ENCODE assay signal across 28 cellular contexts in the genomic region with DNA sequence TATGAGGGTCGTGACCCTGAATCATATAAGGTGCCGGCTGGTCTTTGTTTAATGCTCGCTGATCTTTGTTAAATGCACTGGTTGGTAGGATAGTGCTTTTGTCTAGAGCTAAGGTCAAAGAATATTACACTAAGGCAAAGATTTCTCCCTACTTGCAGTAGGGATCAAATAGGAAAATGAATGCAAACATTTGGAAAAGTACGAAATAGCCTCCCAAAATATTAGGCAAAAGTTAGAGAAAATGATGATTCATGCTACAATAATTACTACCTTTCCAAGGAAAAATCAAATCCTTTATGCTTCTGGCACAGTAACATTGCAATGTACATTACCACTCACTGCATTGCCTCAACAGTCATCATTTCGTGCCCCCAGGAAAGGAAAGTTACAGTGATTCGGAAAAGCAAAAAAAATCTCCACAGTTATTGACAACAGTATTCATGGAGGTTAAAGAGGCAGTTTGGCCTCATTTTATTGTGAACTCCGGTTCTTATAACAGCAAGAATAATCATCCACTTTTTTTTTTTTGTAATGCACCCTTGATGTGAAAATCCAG.
A peak's percentile ranks its signal among the peaks of the same experiment; 100 is the strongest.
DNase-seq lines count a peak whose midpoint lies in the region; ATAC-seq, FAIRE-seq and TF ChIP-seq lines count a peak whose summit lies in the region.
"Had no signal": no experiment of that assay in that cellular context is flagged by ENCODE, and none has a peak within 500 bp of the region (broad histone marks: within the 10 kb centered on the region; RNA-seq: fewer than 3 reads in every experiment).

No MANE protein-coding gene starts in this region.

- H3K4me2 ChIP-seq in BLaER1: peak overlapping the region; percentile 68

- no peak for TF ChIP-seq POLR2A in GM12891 (IDR thresholded peaks at IDR 0.05; ENCODE audit: low read depth, low read length)

- peaks cover 32% of the 10 kb centered on the region for H3K4me1 Mint-ChIP-seq in nephron progenitor cell

- H3K36me3 ChIP-seq in BLaER1: no peaks in the 10 kb centered on the region
- H3K36me3 ChIP-seq: BE2C, Peyer's patch, prostate gland, sigmoid colon, tibial artery had no signal

- ATAC-seq in HG03354 (IDR thresholded peaks at IDR 0.05; ENCODE audit: poor library complexity, severe bottlenecking, unreplicated experiment): no peak
- ATAC-seq: activated CD8-positive, alpha-beta memory T cell treated with anti-CD3 and anti-CD28 coated beads, Interleukin-2, amount 10 ng/mL, durations not matched to agents 7 days and 5 days; activated T-cell treated with anti-CD3 and anti-CD28 coated beads, Interleukin-2, amount 50 U/mL, for 4 hours had no signal

- peaks cover 6% of the 10 kb centered on the region for H3K9me3 Mint-ChIP-seq in nephron progenitor cell
- H3K9me3 Mint-ChIP-seq: activated T-cell treated with anti-CD3 and anti-CD28 coated beads, Interleukin-2, amount 50 U/mL, for 4 hours; dendritic cell treated with granulocyte-macrophage colony-stimulating factor and Interleukin-4, amounts not matched to agents 40 ng/mL and 50 ng/mL, for 4 days had no signal

- H3K27me3 ChIP-seq in BLaER1: no peaks in the 10 kb centered on the region
- H3K27me3 ChIP-seq: BE2C, Peyer's patch, sigmoid colon, tibial artery had no signal

- no peaks in the 10 kb centered on the region for H3K36me3 Mint-ChIP-seq in nephron progenitor cell (ENCODE audit: low read depth)

- H3K4me1 ChIP-seq in BLaER1: peaks cover 54% of the 10 kb centered on the region
- H3K4me1 ChIP-seq: BE2C, prostate gland, sigmoid colon had no signal

- no peak overlapping the region for H3K27ac ChIP-seq in BLaER1
- H3K27ac ChIP-seq in RWPE1: no peak overlapping the region
- H3K27ac ChIP-seq: HL-60, prostate gland, sigmoid colon, tibial artery had no signal

- FAIRE-seq in GM12891 (lab: Jason Lieb, UNC): no peak

- TF ChIP-seq CTCF in RWPE1 (conservative IDR thresholded peaks at IDR 0.05; ENCODE audit: low read depth): no peak
- TF ChIP-seq CTCF in nephron progenitor cell (IDR thresholded peaks at IDR 0.05): no peak

- intact Hi-C loops in posterior cingulate gyrus (cut with DNase I): no loop called here

- no peaks in the 10 kb centered on the region for H4K20me1 ChIP-seq in BLaER1

- DNase-seq in ELR (ENCODE audit: low read depth) (peak; percentile 24), RWPE1 (ENCODE audit: low spot score) (peak; percentile 34), nephron progenitor cell (no peak), posterior cingulate gyrus (no peak), GM12891 (ENCODE audit: insufficient read length, low spot score) (no peak), RPMI8226 (no peak)
- DNase-seq: ACHN; activated CD4-positive, alpha-beta T cell treated with anti-CD3 and anti-CD28 coated beads, Interleukin-2, amount 50 U/mL, for 4 hours; activated CD8-positive, alpha-beta memory T cell treated with anti-CD3 and anti-CD28 coated beads, Interleukin-2, amount 10 ng/mL, durations not matched to agents 7 days and 5 days; activated gamma-delta T cell; activated T-cell treated with anti-CD3 and anti-CD28 coated beads, Interleukin-2, amount 50 U/mL, for 4 hours; BE2C; erythroblast; GDM1; MM.1S; NCI-H1417; NCI-H2029 treated with DMSO at 0.1 percent for 48 hours; NCI-H226; NCI-H526 treated with DMSO at 0.1 percent for 48 hours; Peyer's patch; sigmoid colon; stimulated activated CD4-positive, alpha-beta T cell treated with anti-CD3 and anti-CD28 coated beads, Interleukin-4, amount 100 ng/mL, for 1 hour; tibial artery had no signal

- no peaks in the 10 kb centered on the region for H3K9me3 ChIP-seq in BLaER1
- H3K9me3 ChIP-seq: BE2C, Peyer's patch, prostate gland, sigmoid colon, tibial artery had no signal

- H3K4me3 Mint-ChIP-seq in nephron progenitor cell: no peak overlapping the region
- H3K4me3 Mint-ChIP-seq: activated CD8-positive, alpha-beta memory T cell treated with anti-CD3 and anti-CD28 coated beads, Interleukin-2, amount 10 ng/mL, durations not matched to agents 7 days and 5 days; activated T-cell treated with anti-CD3 and anti-CD28 coated beads, Interleukin-2, amount 50 U/mL, for 4 hours; dendritic cell treated with granulocyte-macrophage colony-stimulating factor and Interleukin-4, amounts not matched to agents 40 ng/mL and 50 ng/mL, for 4 days had no signal

- CTCF ChIA-PET in RWPE1 (lab: Yijun Ruan, JAX): no interaction called here

- POLR2A ChIA-PET in RWPE1 (lab: Yijun Ruan, JAX; ENCODE audit: low non-redundant PET): interaction anchor here (1.0 kb wide), 1 partner anchor 15 kb away, joined by 7 read pairs; no protein-coding TSS in a partner anchor

- peak overlapping the region; percentile 18 for H3K27ac Mint-ChIP-seq in nephron progenitor cell
- H3K27ac Mint-ChIP-seq: activated CD8-positive, alpha-beta memory T cell treated with anti-CD3 and anti-CD28 coated beads, Interleukin-2, amount 10 ng/mL, durations not matched to agents 7 days and 5 days had no signal

- peaks cover 7% of the 10 kb centered on the region for H3K27me3 Mint-ChIP-seq in nephron progenitor cell (ENCODE audit: low read depth, poor library complexity)
- H3K27me3 Mint-ChIP-seq: activated CD8-positive, alpha-beta memory T cell treated with anti-CD3 and anti-CD28 coated beads, Interleukin-2, amount 10 ng/mL, durations not matched to agents 7 days and 5 days; dendritic cell treated with granulocyte-macrophage colony-stimulating factor and Interleukin-4, amounts not matched to agents 40 ng/mL and 50 ng/mL, for 4 days had no signal

- no peak overlapping the region for H3K4me3 ChIP-seq in BLaER1
- H3K4me3 ChIP-seq: Peyer's patch, prostate gland, sigmoid colon, tibial artery had no signal

- H3K9ac ChIP-seq in BLaER1: no peak overlapping the region

TF ChIP-seq in GM12891, 5 proteins besides CTCF, POLR2A, EP300 and RAD21:
- no peak for TF ChIP-seq SPI1 (IDR thresholded peaks at IDR 0.05; ENCODE audit: low read depth, low read length)
- no peak for TF ChIP-seq PAX5 (IDR thresholded peaks at IDR 0.05; ENCODE audit: insufficient read depth, low read length, severe bottlenecking)
- no peak for TF ChIP-seq POLR2AphosphoS5 (IDR thresholded peaks at IDR 0.05; ENCODE audit: low read depth, low read length)
- no peak for TF ChIP-seq POU2F2 (IDR thresholded peaks at IDR 0.05; ENCODE audit: low read depth, low read length)
- TF ChIP-seq TAF1 (IDR thresholded peaks at IDR 0.05; ENCODE audit: low read depth, low read length): no peak

Comparison
In these comparisons a context has a peak if more than half of its experiments do, and no peak if none do; other contexts are left out.
1. DNase-seq: peak in ELR (single experiment) and RWPE1 (single experiment); none in nephron progenitor cell (single experiment), posterior cingulate gyrus (0 of 10), GM12891 (single experiment) and RPMI8226 (single experiment).